In the genomic region with DNA sequence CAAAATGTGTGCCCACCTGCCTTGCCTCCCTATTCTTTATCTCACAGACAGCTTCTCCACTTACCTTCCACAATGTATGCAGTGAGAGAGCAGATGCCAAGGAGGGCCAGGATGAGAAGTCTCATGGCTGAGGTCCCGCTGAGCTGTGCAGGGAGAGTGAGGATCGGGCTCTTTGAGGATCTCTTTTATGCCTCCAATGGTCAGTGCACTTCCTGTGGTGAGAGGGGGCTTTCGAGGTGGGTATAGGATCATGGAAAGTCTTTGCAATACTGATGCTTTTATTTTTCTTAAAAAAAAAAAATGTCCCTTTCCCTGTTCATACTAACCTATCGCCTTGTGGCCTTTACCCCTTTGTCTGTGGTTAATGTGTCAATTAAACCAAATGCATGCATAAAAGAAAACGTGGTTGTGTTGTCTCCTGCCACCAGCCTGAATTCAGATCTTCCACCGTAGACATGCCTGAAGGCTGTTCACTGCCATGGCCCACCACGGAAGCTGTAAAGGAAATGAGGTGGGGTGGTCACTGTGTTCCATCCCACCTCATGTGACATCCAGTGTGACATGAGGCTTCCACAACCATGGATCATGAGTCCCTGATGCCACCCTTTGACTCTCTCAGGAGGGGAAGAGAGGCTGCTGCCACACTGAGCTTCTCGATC, we compare ENCODE assay signal across 13 cellular contexts. TPM values are rescaled to one million over a fixed set of nuclear protein-coding genes. Genes with fewer than 3 reads are reported as not detected.
DNase-seq lines count a peak whose midpoint lies in the region; ATAC-seq, FAIRE-seq and TF ChIP-seq lines count a peak whose summit lies in the region.
"Not testable (repeated sequence)": the region's sequence is repeated elsewhere in the genome, so short reads cannot be mapped to it uniquely, and the experiment has no call there.
"Had no signal": no experiment of that assay in that cellular context is flagged by ENCODE, and none has a peak within 500 bp of the region (broad histone marks: within the 10 kb centered on the region; RNA-seq: fewer than 3 reads in every experiment).

A gene with protein sequence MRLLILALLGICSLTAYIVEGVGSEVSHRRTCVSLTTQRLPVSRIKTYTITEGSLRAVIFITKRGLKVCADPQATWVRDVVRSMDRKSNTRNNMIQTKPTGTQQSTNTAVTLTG (minus strand): TSS at position 158 of the 659 bp plus-strand sequence. CDS start 33 bp downstream, at position 125.

- in situ Hi-C loops in GM12878 (cut with MboI), result not testable (repeated sequence)

- H3K79me2 ChIP-seq in GM12878 (ENCODE audit: control insufficient read depth, insufficient read depth, low read length), result not testable (repeated sequence)

- peaks cover 9 to 30% (median 11%) of the 10 kb centered on the region in 3 donors for H3K4me1 Mint-ChIP-seq in T-cell
- peaks cover 14% of the 10 kb centered on the region for H3K4me1 Mint-ChIP-seq in activated T-helper 2 cell treated with anti-CD3 and anti-CD28 coated beads, Interferon-gamma antibody, Interleukin-2, Interleukin-4, amounts not matched to agents 10 μg/mL and 5 μg/mL and 100 μg/mL, durations not matched to agents 14 hours and 24 hours and 36 hours (ENCODE audit: low read depth)
- H3K4me1 Mint-ChIP-seq in naive thymus-derived CD4-positive, alpha-beta T cell, result peaks cover 10 to 27% (median 21%) of the 10 kb centered on the region in 7 donors

- peak within 1 kb of the TSS; percentile 69 to 84 for H3K27ac Mint-ChIP-seq in T-cell
- peak within 1 kb of the TSS; percentile 7 for H3K27ac Mint-ChIP-seq in activated T-helper 2 cell treated with anti-CD3 and anti-CD28 coated beads, Interferon-gamma antibody, Interleukin-2, Interleukin-4, amounts not matched to agents 10 μg/mL and 5 μg/mL and 100 μg/mL, durations not matched to agents 14 hours and 24 hours and 36 hours
- H3K27ac Mint-ChIP-seq in naive thymus-derived CD4-positive, alpha-beta T cell, result peak within 1 kb of the TSS in 2 of 9 donors; percentile 20 to 21

- WGBS in GM12878 (ENCODE audit: insufficient coverage, insufficient replicate concordance, low lambda C conversion rate, missing lambda C conversion rate), result 40% methylated on average over 5 of the region's 8 CpGs

- peak within 1 kb of the TSS; percentile 50 to 68 (median 56) for H3K4me3 Mint-ChIP-seq in T-cell
- peak within 1 kb of the TSS; percentile 55 for H3K4me3 Mint-ChIP-seq in activated T-helper 2 cell treated with anti-CD3 and anti-CD28 coated beads, Interferon-gamma antibody, Interleukin-2, Interleukin-4, amounts not matched to agents 10 μg/mL and 5 μg/mL and 100 μg/mL, durations not matched to agents 14 hours and 24 hours and 36 hours (ENCODE audit: low read depth)
- H3K4me3 Mint-ChIP-seq in naive thymus-derived CD4-positive, alpha-beta T cell, result peak within 1 kb of the TSS in 1 of 10 donors; percentile 66

- not testable (repeated sequence) for H3K4me2 ChIP-seq in GM12878 (ENCODE audit: control insufficient read depth, insufficient read depth)

- CTCF ChIA-PET in T-cell (lab: Charles Lee); GM12878 (lab: Yijun Ruan, JAX); naive thymus-derived CD4-positive, alpha-beta T cell (lab: Charles Lee): not testable (repeated sequence)
- CTCF ChIA-PET in activated CD8-positive, alpha-beta memory T cell treated with anti-CD3 and anti-CD28 coated beads for 36 hours (lab: Charles Lee), result interaction anchor here (0.7 kb wide), 1 partner anchor 26 kb away, joined by 3 read pairs; no protein-coding TSS in a partner anchor

- not testable (repeated sequence) for H3K27me3 Mint-ChIP-seq in T-cell; activated T-helper 2 cell treated with anti-CD3 and anti-CD28 coated beads, Interferon-gamma antibody, Interleukin-2, Interleukin-4, amounts not matched to agents 10 μg/mL and 5 μg/mL and 100 μg/mL, durations not matched to agents 14 hours and 24 hours and 36 hours (ENCODE audit: low read depth)
- peaks cover 0 to 16% (median 0%) of the 10 kb centered on the region in 5 donors for H3K27me3 Mint-ChIP-seq in naive thymus-derived CD4-positive, alpha-beta T cell

- not testable (repeated sequence) for TF ChIP-seq RAD21 in GM12878 (IDR thresholded peaks at IDR 0.05; ENCODE audit: insufficient read depth, low read depth, low read length)

- not testable (repeated sequence) for H2AFZ ChIP-seq in GM12878 (ENCODE audit: control insufficient read depth, low read depth, low read length)

- BruUV-seq in GM12878 (replicated peaks; lab: Mats Ljungman, UMichigan), result not testable (repeated sequence)

- peak; percentile 66 for FAIRE-seq in GM12891 (lab: Jason Lieb, UNC)
- not testable (repeated sequence) for FAIRE-seq in GM12878 (lab: Jason Lieb, UNC)

- not testable (repeated sequence) for H3K9me3 ChIP-seq in GM12878 (replicated peaks; ENCODE audit: control insufficient read depth, insufficient read depth, low read length); naive thymus-derived CD4-positive, alpha-beta T cell (ENCODE audit: control insufficient read depth in 2 of 3, low read length in 3 of 3)

- TF ChIP-seq POLR2A in GM12891 (IDR thresholded peaks at IDR 0.05; ENCODE audit: low read depth, low read length); GM12878 (IDR thresholded peaks at IDR 0.05; ENCODE audit: low read depth, low read length): not testable (repeated sequence)

- not testable (repeated sequence) for DNase-seq in GM12891 (ENCODE audit: insufficient read length, low spot score); T-cell; activated T-helper 2 cell treated with anti-CD3 and anti-CD28 coated beads, Interferon-gamma antibody, Interleukin-2, Interleukin-4, amounts not matched to agents 10 μg/mL and 5 μg/mL and 100 μg/mL, durations not matched to agents 14 hours and 24 hours and 36 hours (ENCODE audit: low spot score); GM12878 (ENCODE audit: low read depth, low spot score); naive thymus-derived CD4-positive, alpha-beta T cell
- DNase-seq in stimulated activated naive CD8-positive, alpha-beta T cell treated with anti-CD3 and anti-CD28 coated beads, Interleukin-15, Interleukin-2, amounts not matched to agents 100 U/mL and 50 U/mL, for 24 hours, result peak; percentile 62

- H3K36me3 ChIP-seq in GM12878 (ENCODE audit: control insufficient read depth in 2 of 2, insufficient read depth in 2 of 2, low read length in 1 of 2); naive thymus-derived CD4-positive, alpha-beta T cell (ENCODE audit: control insufficient read depth in 2 of 3, insufficient read depth in 3 of 3, low read length in 3 of 3): not testable (repeated sequence)

- H3K4me1 ChIP-seq in GM12878 (ENCODE audit: control insufficient read depth, insufficient read depth, low read length); naive thymus-derived CD4-positive, alpha-beta T cell (ENCODE audit: control insufficient read depth in 2 of 2, insufficient read depth in 2 of 2, low read length in 2 of 2): not testable (repeated sequence)

- not testable (repeated sequence) for H4K20me1 ChIP-seq in GM12878 (ENCODE audit: control insufficient read depth, insufficient read depth)

- not testable (repeated sequence) for H3K4me3 ChIP-seq in GM12878
- peak within 1 kb of the TSS; percentile 20 for H3K4me3 ChIP-seq in naive thymus-derived CD4-positive, alpha-beta T cell (ENCODE audit: low read length)

- H3K36me3 Mint-ChIP-seq in T-cell, result not testable (repeated sequence)
- peaks cover 30% of the 10 kb centered on the region for H3K36me3 Mint-ChIP-seq in activated T-helper 2 cell treated with anti-CD3 and anti-CD28 coated beads, Interferon-gamma antibody, Interleukin-2, Interleukin-4, amounts not matched to agents 10 μg/mL and 5 μg/mL and 100 μg/mL, durations not matched to agents 14 hours and 24 hours and 36 hours (ENCODE audit: low read depth)
- peaks cover 0 to 36% (median 0%) of the 10 kb centered on the region in 5 donors for H3K36me3 Mint-ChIP-seq in naive thymus-derived CD4-positive, alpha-beta T cell

- not testable (repeated sequence) for H3K27me3 ChIP-seq in GM12878 (replicated peaks in 1 of 2; ENCODE audit: control insufficient read depth in 2 of 2, insufficient read depth in 2 of 2, low read length in 1 of 2); naive thymus-derived CD4-positive, alpha-beta T cell (ENCODE audit: control insufficient read depth in 2 of 2, insufficient read depth in 2 of 2, low read length in 2 of 2)

- not testable (repeated sequence) for H3K9ac ChIP-seq in GM12878 (ENCODE audit: control insufficient read depth, insufficient read depth, low read length)

- not testable (repeated sequence) for TF ChIP-seq CTCF in GM12878 (IDR thresholded peaks at IDR 0.05 in 2 of 3, conservative IDR thresholded peaks at IDR 0.05 in 1 of 3; ENCODE audit: control insufficient read depth in 2 of 3, extremely low read depth in 1 of 3, insufficient read depth in 1 of 3, low read depth in 3 of 3, low read length in 3 of 3)

- not testable (repeated sequence) for H3K27ac ChIP-seq in GM12878 (ENCODE audit: control insufficient read depth, insufficient read depth); naive thymus-derived CD4-positive, alpha-beta T cell (ENCODE audit: low read depth, low read length)

- intact Hi-C loops in activated T-helper 2 cell treated with anti-CD3 and anti-CD28 coated beads, Interferon-gamma antibody, Interleukin-2, Interleukin-4, amounts not matched to agents 10 μg/mL and 5 μg/mL and 100 μg/mL, durations not matched to agents 14 hours and 24 hours and 36 hours (cut with micrococcal nuclease); GM12878 (cut with micrococcal nuclease; ENCODE audit: unreplicated experiment); naive thymus-derived CD4-positive, alpha-beta T cell (cut with micrococcal nuclease): not testable (repeated sequence)

- POLR2A ChIA-PET in T-cell (lab: Charles Lee); activated CD8-positive, alpha-beta memory T cell treated with anti-CD3 and anti-CD28 coated beads for 36 hours (lab: Charles Lee); naive thymus-derived CD4-positive, alpha-beta T cell (lab: Charles Lee): not testable (repeated sequence)
- POLR2A ChIA-PET in GM12878 (lab: Charles Lee), result interaction anchor here (1.3 to 1.8 kb wide), 2 partner anchors 10 to 27 kb away, joined by 6 to 7 read pairs; no protein-coding TSS in a partner anchor

- RAD21 ChIA-PET in GM12878 (lab: Charles Lee; ENCODE audit: unreplicated experiment), result interaction anchor here (1.6 to 3.9 kb wide), 5 partner anchors 10 to 103 kb away, joined by 4 to 26 read pairs (median 7); no protein-coding TSS in a partner anchor

- not testable (repeated sequence) for H3K9me3 Mint-ChIP-seq in T-cell; activated T-helper 2 cell treated with anti-CD3 and anti-CD28 coated beads, Interferon-gamma antibody, Interleukin-2, Interleukin-4, amounts not matched to agents 10 μg/mL and 5 μg/mL and 100 μg/mL, durations not matched to agents 14 hours and 24 hours and 36 hours
- H3K9me3 Mint-ChIP-seq in naive thymus-derived CD4-positive, alpha-beta T cell, result peaks cover 0 to 21% (median 5%) of the 10 kb centered on the region in 11 donors

- not testable (repeated sequence) for TF ChIP-seq EP300 in GM12878 (IDR thresholded peaks at IDR 0.05; ENCODE audit: borderline replicate concordance in 1 of 2, control insufficient read depth in 1 of 2, low read depth in 2 of 2, low read length in 2 of 2)

- SMC1A ChIA-PET in GM12878 (lab: Charles Lee; ENCODE audit: uncharacterized antibody, unreplicated experiment), result interaction anchor here (1.6 to 2.5 kb wide), 4 partner anchors 9 to 101 kb away, joined by 5 to 28 read pairs (median 7); no protein-coding TSS in a partner anchor

- ATAC-seq in T-cell (replicated peaks in 1 of 4) (peak in 3 of 4 experiments; percentile 32 to 66 (median 33)), GM12878 (peak; percentile 49)
- ATAC-seq in naive thymus-derived CD4-positive, alpha-beta T cell, result peak; percentile 31
- peak; percentile 87 for ATAC-seq in stimulated activated naive CD8-positive, alpha-beta T cell treated with anti-CD3 and anti-CD28 coated beads, Interleukin-15, Interleukin-2, amounts not matched to agents 100 U/mL and 50 U/mL, for 24 hours

RNA-seq across cellular contexts. Expression of the gene that starts here (rescaled TPM):
- 0.96 TPM for polyA plus RNA-seq in GM12891 (2012; ENCODE audit: low read depth, missing spikeins)
- total RNA-seq in T-cell (10 to 100 TPM in 1 of 5 donors, 1 to 10 TPM in 4; 1.7 to 10.8 (median 4.7) TPM), GM12878 (2014; rRNA removed) (5.3 and 6.7 TPM in 2 replicates), GM12878 (2014; rRNA removed; fragmentation: Illumina TruSeq; extraction: Trizol) (4.5 and 5.3 TPM in 2 replicates), GM12878 (2021) (2.1 and 2.4 TPM in 2 replicates)
- 100 to 1,000 TPM; 489 to 491 TPM for total RNA-seq in activated CD8-positive, alpha-beta memory T cell treated with anti-CD3 and anti-CD28 coated beads for 36 hours
- total RNA-seq in activated T-helper 2 cell treated with anti-CD3 and anti-CD28 coated beads, Interferon-gamma antibody, Interleukin-2, Interleukin-4, amounts not matched to agents 10 μg/mL and 5 μg/mL and 100 μg/mL, durations not matched to agents 14 hours and 24 hours and 36 hours, result 208 and 211 TPM in 2 replicates
- total RNA-seq in GM12878 (2013; cell fraction: nucleolus; rRNA removed), result 3.9 and 4.0 TPM in 2 replicates
- polyA plus RNA-seq in GM12878 (2011; ENCODE audit: low read depth), result 1.6 TPM
- polyA plus RNA-seq in GM12878 (2011; rRNA removed) (204 and 299 TPM in 2 replicates), GM12878 (2014; fragmentation: Illumina TruSeq; extraction: Trizol) (5.2 and 6.3 TPM in 2 replicates), GM12878 (2014; fragmentation: Nextera tagmentation; extraction: Ambion mirVana) (1 to 10 TPM; 3.5 to 5.0 TPM), GM12878 (2014; rRNA removed) (4.5 and 4.9 TPM in 2 replicates), GM12878 (2016; fragmentation: Nextera tagmentation; extraction: Ambion mirVana) (1 to 10 TPM in 1 of 2 experiments, under 1 TPM in 1; 0.50 to 1.2 TPM)
- polyA plus RNA-seq in GM12878 (2011; cell fraction: cytosol; rRNA removed), result 523 and 1,399 TPM in 2 replicates
- polyA plus RNA-seq in GM12878 (2011; cell fraction: nucleus; rRNA removed), result 82.3 and 200 TPM in 2 replicates
- polyA plus RNA-seq in GM12878 (2012), result 0.35 and 0.56 TPM in 2 replicates
- 102 and 163 TPM in 2 replicates for polyA minus RNA-seq in GM12878 (2011; rRNA and poly(A)+ RNA removed)
- polyA minus RNA-seq in GM12878 (2011; cell fraction: cytosol; rRNA and poly(A)+ RNA removed), result 21.6 and 27.4 TPM in 2 replicates
- 16.4 and 20.8 TPM in 2 replicates for polyA minus RNA-seq in GM12878 (2011; cell fraction: nucleus; rRNA and poly(A)+ RNA removed)
- total RNA-seq in naive thymus-derived CD4-positive, alpha-beta T cell, result 1 to 10 TPM in 3 of 5 experiments, not detected in 2; 2.7 to 7.0 (median 3.0) TPM
- polyA plus RNA-seq in naive thymus-derived CD4-positive, alpha-beta T cell, result under 1 TPM in 1 of 2 donors, not detected in 1; 0.61 TPM
- total RNA-seq: CD4-positive, alpha-beta T cell; PC-9; Right ventricle myocardium inferior; RPMI7951; SJCRH30 had no signal
- polyA plus RNA-seq: A549 had no signal

Comparison
In these comparisons a context has a peak if more than half of its experiments do, and no peak if none do; other contexts are left out.
1. RNA of the gene that starts here (total RNA-seq): 489 to 491 TPM in activated CD8-positive, alpha-beta memory T cell treated with anti-CD3 and anti-CD28 coated beads for 36 hours and 208 to 211 TPM in activated T-helper 2 cell treated with anti-CD3 and anti-CD28 coated beads, Interferon-gamma antibody, Interleukin-2, Interleukin-4, amounts not matched to agents 10 μg/mL and 5 μg/mL and 100 μg/mL, durations not matched to agents 14 hours and 24 hours and 36 hours; 2.1 to 6.7 TPM in GM12878, 1.7 to 10.8 TPM in T-cell and 2.7 to 7.0 TPM in naive thymus-derived CD4-positive, alpha-beta T cell; every median in the first group is over 10 times any median in the second.
2. ATAC-seq: peak in every context shown above with its lines; median percentile 87 in stimulated activated naive CD8-positive, alpha-beta T cell treated with anti-CD3 and anti-CD28 coated beads, Interleukin-15, Interleukin-2, amounts not matched to agents 100 U/mL and 50 U/mL, for 24 hours; 49 in GM12878; 33 in T-cell; 31 in naive thymus-derived CD4-positive, alpha-beta T cell.